ENCODE assay signal across 1 cellular context in the genomic region with DNA sequence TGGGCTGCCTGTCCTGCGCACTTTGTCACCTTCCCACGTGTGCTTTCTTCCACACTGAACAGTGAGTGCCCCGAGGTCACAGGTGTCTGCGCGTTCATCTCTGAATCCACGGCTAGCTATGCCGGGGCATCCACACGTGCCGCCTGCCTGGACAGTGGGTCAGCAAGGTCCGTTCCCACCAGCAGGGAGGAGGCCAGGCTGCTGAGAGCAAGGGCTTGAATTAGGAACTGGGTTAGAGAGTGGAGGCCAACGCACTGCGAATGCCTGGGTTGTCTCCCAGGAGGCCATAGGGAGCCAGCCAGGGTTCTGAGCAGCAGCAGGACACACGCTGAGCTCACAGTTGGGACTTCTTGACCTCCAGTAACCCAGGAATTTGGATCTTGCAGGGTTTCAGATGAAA.
TF ChIP-seq lines count a peak whose summit lies in the region.

No MANE protein-coding gene starts in this region.

TF ChIP-seq in GM23338, 12 proteins besides CTCF, POLR2A, EP300 and RAD21 (continued from another document):
- TF ChIP-seq, protein P1, sequence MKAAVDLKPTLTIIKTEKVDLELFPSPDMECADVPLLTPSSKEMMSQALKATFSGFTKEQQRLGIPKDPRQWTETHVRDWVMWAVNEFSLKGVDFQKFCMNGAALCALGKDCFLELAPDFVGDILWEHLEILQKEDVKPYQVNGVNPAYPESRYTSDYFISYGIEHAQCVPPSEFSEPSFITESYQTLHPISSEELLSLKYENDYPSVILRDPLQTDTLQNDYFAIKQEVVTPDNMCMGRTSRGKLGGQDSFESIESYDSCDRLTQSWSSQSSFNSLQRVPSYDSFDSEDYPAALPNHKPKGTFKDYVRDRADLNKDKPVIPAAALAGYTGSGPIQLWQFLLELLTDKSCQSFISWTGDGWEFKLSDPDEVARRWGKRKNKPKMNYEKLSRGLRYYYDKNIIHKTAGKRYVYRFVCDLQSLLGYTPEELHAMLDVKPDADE (IDR thresholded peaks at IDR 0.05): no peak
- TF ChIP-seq ZNF331 (CRISPR knock-in tag; IDR thresholded peaks at IDR 0.05; ENCODE audit: low read depth): no peak
